19 cellular contexts compared by ENCODE assay signal in the genomic region with DNA sequence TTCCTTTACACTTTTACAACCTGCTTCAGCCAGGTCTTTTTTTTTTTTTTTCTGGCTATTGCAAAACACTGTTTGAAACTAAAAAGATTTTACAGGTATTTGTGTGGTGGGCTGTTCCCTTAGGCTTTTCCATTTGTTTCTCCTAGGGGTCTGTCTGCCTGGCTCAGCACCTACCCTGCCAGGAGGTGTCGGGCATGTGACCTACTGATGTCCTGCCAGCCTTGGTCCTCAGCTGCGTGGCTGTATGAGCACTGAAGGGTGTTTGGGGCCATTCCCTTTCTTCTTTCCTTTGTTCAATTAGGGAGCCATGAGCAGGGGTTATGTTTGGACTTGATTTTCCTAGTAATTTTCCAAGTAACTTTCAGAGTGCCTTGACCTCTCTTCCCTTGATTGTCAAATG.
DNase-seq lines count a peak whose midpoint lies in the region; FAIRE-seq and TF ChIP-seq lines count a peak whose summit lies in the region.
"Had no signal": no experiment of that assay in that cellular context is flagged by ENCODE, and none has a peak within 500 bp of the region (broad histone marks: within the 10 kb centered on the region; RNA-seq: fewer than 3 reads in every experiment).

No MANE protein-coding gene starts in this region.

- TF ChIP-seq CTCF in mammary epithelial cell (conservative IDR thresholded peaks at IDR 0.05 in 1 of 2, IDR thresholded peaks at IDR 0.05 in 1 of 2; ENCODE audit: extremely low read depth in 1 of 2, insufficient read depth in 1 of 2, low read depth in 1 of 2, low read length in 2 of 2) = no peak
- TF ChIP-seq CTCF in breast epithelium (IDR thresholded peaks at IDR 0.05) = no peak
- no peak for TF ChIP-seq CTCF in kidney (IDR thresholded peaks at IDR 0.05; ENCODE audit: borderline replicate concordance, extremely low read depth, insufficient read depth)
- TF ChIP-seq CTCF in prostate gland (IDR thresholded peaks at IDR 0.05) = no peak

- no peaks in the 10 kb centered on the region for H4K20me1 ChIP-seq in mammary epithelial cell (ENCODE audit: insufficient read depth, low read length)
- H4K20me1 ChIP-seq: BLaER1 treated with 17β-estradiol and CSF1 and Interleukin-3, amounts not matched to agents 10 nM and 100 nM had no signal

- peak overlapping the region; percentile 58 for H2AFZ ChIP-seq in mammary epithelial cell (ENCODE audit: low read depth, low read length)

- WGBS in mammary epithelial cell (ENCODE audit: low coverage, missing lambda C conversion rate) = 43% methylated on average over 2 of the region's 2 CpGs
- WGBS in prostate gland = 39% methylated on average over 2 of the region's 2 CpGs

- no TSS peak for BruUV-seq in mammary epithelial cell (replicated peaks; lab: Mats Ljungman, UMichigan)

- H3K9me3 ChIP-seq in mammary epithelial cell (replicated peaks; ENCODE audit: insufficient read depth, low read length) (no peaks in the 10 kb centered on the region), breast epithelium (no peaks in the 10 kb centered on the region), kidney (ENCODE audit: control insufficient read depth in 1 of 2, low read length in 2 of 2) (no peaks in the 10 kb centered on the region), prostate gland (no peaks in the 10 kb centered on the region)
- H3K9me3 ChIP-seq: BLaER1 treated with 17β-estradiol and CSF1 and Interleukin-3, amounts not matched to agents 10 nM and 100 nM had no signal

- no peak overlapping the region for H3K4me3 ChIP-seq in mammary epithelial cell (replicated peaks in 1 of 3; ENCODE audit: insufficient read depth in 1 of 3, low read depth in 2 of 3, low read length in 3 of 3)
- H3K4me3 ChIP-seq in breast epithelium = no peak overlapping the region
- H3K4me3 ChIP-seq in kidney (ENCODE audit: low read length in 2 of 2) = no peak overlapping the region
- H3K4me3 ChIP-seq in prostate gland = no peak overlapping the region
- H3K4me3 ChIP-seq: BLaER1 treated with 17β-estradiol and CSF1 and Interleukin-3, amounts not matched to agents 10 nM and 100 nM; GM12878 had no signal

- H3K79me2 ChIP-seq in mammary epithelial cell (ENCODE audit: insufficient read depth, low read length) = no peaks in the 10 kb centered on the region

- H3K27ac ChIP-seq in mammary epithelial cell (ENCODE audit: insufficient read depth, low read depth, low read length) (peak overlapping the region; percentile 5), breast epithelium (no peak overlapping the region), kidney (ENCODE audit: low read depth in 2 of 2, low read length in 2 of 2) (peak overlapping the region; percentile 36 to 63), prostate gland (no peak overlapping the region)
- H3K27ac ChIP-seq: 22Rv1; BLaER1 treated with 17β-estradiol and CSF1 and Interleukin-3, amounts not matched to agents 10 nM and 100 nM had no signal

- no peak overlapping the region for H3K4me2 ChIP-seq in mammary epithelial cell (ENCODE audit: insufficient read depth, low read depth, low read length)
- H3K4me2 ChIP-seq: BLaER1 treated with 17β-estradiol and CSF1 and Interleukin-3, amounts not matched to agents 10 nM and 100 nM had no signal

- H3K36me3 ChIP-seq in mammary epithelial cell (ENCODE audit: insufficient read depth, low read length) (no peaks in the 10 kb centered on the region), breast epithelium (no peaks in the 10 kb centered on the region), kidney (ENCODE audit: control insufficient read depth in 1 of 2, insufficient read depth in 2 of 2, low read length in 2 of 2) (no peaks in the 10 kb centered on the region), prostate gland (no peaks in the 10 kb centered on the region)
- H3K36me3 ChIP-seq: BLaER1 treated with 17β-estradiol and CSF1 and Interleukin-3, amounts not matched to agents 10 nM and 100 nM had no signal

- dilution Hi-C loops in mammary epithelial cell (cut with HindIII; ENCODE audit: low sequenced_read_pairs) = no loop called here

- FAIRE-seq in kidney (lab: Jason Lieb, UNC) = no peak
- FAIRE-seq: A204.1, D721Med, GM12878 had no signal

- DNase-seq in mammary epithelial cell = no peak
- DNase-seq in breast epithelium (ENCODE audit: low spot score in 2 of 2) = no peak
- no peak for DNase-seq in kidney
- DNase-seq in renal cortical epithelial cell (ENCODE audit: low read depth) = peak; percentile 31
- no peak for DNase-seq in NCI-H510A (lab: John Stamatoyannopoulos, UW)
- DNase-seq in SKM-1 treated with dmso at 0.1 percent for 144 hours (lab: John Stamatoyannopoulos, UW; ENCODE audit: unreplicated experiment) = no peak
- no peak for DNase-seq in prostate gland (ENCODE audit: low spot score)
- DNase-seq: CD4-positive, alpha-beta T cell; CD8-positive, alpha-beta memory T cell; DMS 273 treated with DMSO at 0.1 percent for 48 hours; DMS79; EL; GDM1; H9 had no signal

- intact Hi-C loops in mammary epithelial cell (cut with micrococcal nuclease) = loop anchor here (10.0 kb wide), 1 partner anchor 135 kb away; no protein-coding TSS in a partner anchor
- intact Hi-C loops in breast epithelium (cut with DNase I; ENCODE audit: low total_unique reads) = no loop called here
- intact Hi-C loops in kidney (cut with DNase I) = no loop called here
- intact Hi-C loops in prostate gland (cut with DNase I) = no loop called here

- H3K4me1 ChIP-seq in mammary epithelial cell (ENCODE audit: insufficient read depth, low read length) = peaks cover 13% of the 10 kb centered on the region
- H3K4me1 ChIP-seq in breast epithelium = no peaks in the 10 kb centered on the region
- peaks cover 0 to 6% of the 10 kb centered on the region in 2 donors for H3K4me1 ChIP-seq in kidney (ENCODE audit: control insufficient read depth in 1 of 2, insufficient read depth in 1 of 2, low read depth in 1 of 2, low read length in 2 of 2)
- H3K4me1 ChIP-seq in prostate gland (replicated peaks) = no peaks in the 10 kb centered on the region
- H3K4me1 ChIP-seq: BLaER1 treated with 17β-estradiol and CSF1 and Interleukin-3, amounts not matched to agents 10 nM and 100 nM had no signal

- H3K27me3 ChIP-seq in mammary epithelial cell (ENCODE audit: insufficient read depth, low read length) (no peaks in the 10 kb centered on the region), breast epithelium (no peaks in the 10 kb centered on the region), prostate gland (replicated peaks; ENCODE audit: insufficient read depth) (no peaks in the 10 kb centered on the region)
- H3K27me3 ChIP-seq: BLaER1 treated with 17β-estradiol and CSF1 and Interleukin-3, amounts not matched to agents 10 nM and 100 nM had no signal

- TF ChIP-seq POLR2A in breast epithelium (IDR thresholded peaks at IDR 0.05) (no peak), prostate gland (IDR thresholded peaks at IDR 0.05) (no peak)

- CTCF ChIA-PET in mammary epithelial cell (lab: Charles Lee; ENCODE audit: low non-redundant PET) = no interaction called here

- in situ Hi-C loops in mammary epithelial cell (cut with MboI; ENCODE audit: low sequenced_read_pairs in 2 of 2) = no loop called here

- no peak overlapping the region for H3K9ac ChIP-seq in mammary epithelial cell (ENCODE audit: insufficient read depth, low read length)
- no peak overlapping the region for H3K9ac ChIP-seq in kidney (ENCODE audit: low read length in 2 of 2)
- H3K9ac ChIP-seq: BLaER1 treated with 17β-estradiol and CSF1 and Interleukin-3, amounts not matched to agents 10 nM and 100 nM had no signal

Comparison
In these comparisons a context has a peak if more than half of its experiments do, and no peak if none do; other contexts are left out.
1. H3K27ac ChIP-seq: peak in mammary epithelial cell (single experiment) and kidney (2 of 2); none in breast epithelium (0 of 2) and prostate gland (0 of 2).